Comparison of ENCODE assay signal across 8 cellular contexts in genomic region chr22:17781319-17782031, GRCh38. TPM values are rescaled to one million over a fixed set of nuclear protein-coding genes. Genes with fewer than 3 reads are reported as not detected.
DNase-seq lines count a peak whose midpoint lies in the region; ATAC-seq and TF ChIP-seq lines count a peak whose summit lies in the region.

No MANE protein-coding gene starts in this region.

- no peak overlapping the region for H3K4me3 ChIP-seq in Karpas-422 (ENCODE audit: low read length)

- ATAC-seq in HG02981 (IDR thresholded peaks at IDR 0.05; ENCODE audit: unreplicated experiment) = no peak

- DNase-seq in A172 (ENCODE audit: low spot score) = peak; percentile 77
- DNase-seq in Karpas-422 = peak; percentile 51
- peak; percentile 54 to 59 for DNase-seq in activated CD8-positive, alpha-beta memory T cell treated with anti-CD3 and anti-CD28 coated beads for 4 hours (ENCODE audit: low read depth in 2 of 2)
- DNase-seq in fibroblast of gingiva (ENCODE audit: low read depth) = peak; percentile 88
- peak; percentile 62 for DNase-seq in stimulated activated CD8-positive, alpha-beta memory T cell treated with anti-CD3 and anti-CD28 coated beads, Interleukin-12 subunit alpha, Interleukin-12 subunit beta, amount 100 ng/mL, for 4 hours (ENCODE audit: low read depth)
- DNase-seq in HuH-7 (ENCODE audit: low spot score) = no peak

- H3K79me2 ChIP-seq in Karpas-422 (ENCODE audit: low read length) = peaks cover 22% of the 10 kb centered on the region

- H4K20me1 ChIP-seq in Karpas-422 (ENCODE audit: insufficient read depth, low read depth, low read length) = 0 out of 2 replicates have a peak, but pooled peaks cover 7% of the 10 kb centered on the region

- 0 out of 2 replicates have a peak overlapping the region, but pooled peaks have one; percentile 6 for H3K9ac ChIP-seq in Karpas-422 (ENCODE audit: low read length)

- no peaks in the 10 kb centered on the region for H3K36me3 ChIP-seq in Karpas-422 (ENCODE audit: insufficient read depth, low read length)

- no peaks in the 10 kb centered on the region for H3K9me2 ChIP-seq in Karpas-422 (replicated peaks; ENCODE audit: insufficient read depth, low read length)

- H3K4me2 ChIP-seq in Karpas-422 (ENCODE audit: low read depth, low read length, poor library complexity, severe bottlenecking) = no peak overlapping the region

- no peak overlapping the region for H3K27ac ChIP-seq in Karpas-422 (ENCODE audit: low read length)

- peak; percentile 13 for TF ChIP-seq POLR2A in GM15510 (IDR thresholded peaks at IDR 0.05; ENCODE audit: borderline replicate concordance, extremely low read depth, insufficient read length)

- H3K9me3 ChIP-seq in Karpas-422 (ENCODE audit: low read length) = no peaks in the 10 kb centered on the region

- H3K4me1 ChIP-seq in Karpas-422 (ENCODE audit: low read length) = peaks cover 31% of the 10 kb centered on the region

- H3K27me3 ChIP-seq in Karpas-422 (ENCODE audit: low read length) = no peaks in the 10 kb centered on the region

- no peak overlapping the region for H2AFZ ChIP-seq in Karpas-422 (ENCODE audit: low read length)

RNA-seq across cellular contexts. Expression of gene BID, which starts 7.2 kb away (rescaled TPM):
- total RNA-seq in A172 (2014; rRNA removed; shearing (Covaris generic)) = 72.4 and 83.9 TPM in 2 replicates
- total RNA-seq in Karpas-422 (2014; rRNA removed; shearing (Covaris generic); ENCODE audit: low replicate concordance) = 51.7 and 142 TPM in 2 replicates
